18 cellular contexts compared by ENCODE assay signal in genomic region chr7:154474903-154475520, GRCh38.
DNase-seq lines count a peak whose midpoint lies in the region; ATAC-seq and TF ChIP-seq lines count a peak whose summit lies in the region.
"Had no signal": no experiment of that assay in that cellular context is flagged by ENCODE, and none has a peak within 500 bp of the region (broad histone marks: within the 10 kb centered on the region; RNA-seq: fewer than 3 reads in every experiment).

No MANE protein-coding gene starts in this region.

- no peaks in the 10 kb centered on the region for H3K9me2 ChIP-seq in neural cell (ENCODE audit: insufficient read depth, low read length)
- H3K9me2 ChIP-seq: SK-N-SH had no signal

- peak overlapping the region; percentile 39 for H3K9ac ChIP-seq in neural cell (ENCODE audit: low read length)
- H3K9ac ChIP-seq: BLaER1 treated with 17β-estradiol and CSF1 and Interleukin-3, amounts not matched to agents 10 nM and 100 nM; SK-N-SH had no signal

- H2AFZ ChIP-seq in neural cell (ENCODE audit: low read depth, low read length) = no peak overlapping the region

- H3K79me2 ChIP-seq in neural cell (replicated peaks; ENCODE audit: insufficient read depth, low read length) = no peaks in the 10 kb centered on the region

- TF ChIP-seq RAD21 in neural cell (conservative IDR thresholded peaks at IDR 0.05) = peak; percentile 27

- TF ChIP-seq CTCF in brain (conservative IDR thresholded peaks at IDR 0.05) (no peak), neural cell (IDR thresholded peaks at IDR 0.05; ENCODE audit: poor library complexity, severe bottlenecking) (no peak)

- no peaks in the 10 kb centered on the region for H3K27me3 ChIP-seq in neural cell (ENCODE audit: insufficient read depth, low read depth, low read length)
- H3K27me3 ChIP-seq: BLaER1 treated with 17β-estradiol and CSF1 and Interleukin-3, amounts not matched to agents 10 nM and 100 nM had no signal

- H3K36me3 Mint-ChIP-seq in brain = peaks cover 6% of the 10 kb centered on the region

- TF ChIP-seq EP300 in neural cell (conservative IDR thresholded peaks at IDR 0.05; ENCODE audit: poor library complexity, severe bottlenecking) = peak; percentile 61

- H4K20me1 ChIP-seq in neural cell (ENCODE audit: insufficient read depth) = no peaks in the 10 kb centered on the region
- H4K20me1 ChIP-seq: BLaER1 treated with 17β-estradiol and CSF1 and Interleukin-3, amounts not matched to agents 10 nM and 100 nM had no signal

- H3K27me3 Mint-ChIP-seq in brain = no peaks in the 10 kb centered on the region

- peak overlapping the region; percentile 70 for H3K27ac ChIP-seq in neural cell (ENCODE audit: low read length)
- H3K27ac ChIP-seq: BLaER1 treated with 17β-estradiol and CSF1 and Interleukin-3, amounts not matched to agents 10 nM and 100 nM had no signal

- DNase-seq in hippocampal formation (lab: John Stamatoyannopoulos, UW) (no peak), NCI-H510A treated with DMSO at 0.1 percent for 48 hours (lab: John Stamatoyannopoulos, UW) (no peak), medulla oblongata (ENCODE audit: extremely low spot score) (no peak)
- DNase-seq: DMS79, NCI-H1105 treated with DMSO at 0.1 percent for 48 hours, NCI-H187, NCI-H2171 treated with DMSO at 0.1 percent for 48 hours, NCI-H446 treated with DMSO at 0.1 percent for 48 hours, NCI-H774, OCI-M1, SHP77, SK-N-SH had no signal

- no peaks in the 10 kb centered on the region for H3K36me3 ChIP-seq in neural cell (ENCODE audit: insufficient read depth, low read length)
- H3K36me3 ChIP-seq: BLaER1 treated with 17β-estradiol and CSF1 and Interleukin-3, amounts not matched to agents 10 nM and 100 nM had no signal

- no peaks in the 10 kb centered on the region for H3K9me3 ChIP-seq in neural cell (ENCODE audit: low read length)
- H3K9me3 ChIP-seq: BLaER1 treated with 17β-estradiol and CSF1 and Interleukin-3, amounts not matched to agents 10 nM and 100 nM; SK-N-SH had no signal

- ATAC-seq in GM18867 (IDR thresholded peaks at IDR 0.05; ENCODE audit: unreplicated experiment) (peak; percentile 59), HG02798 (IDR thresholded peaks at IDR 0.05; ENCODE audit: poor library complexity, unreplicated experiment) (peak; percentile 69), HG03520 (IDR thresholded peaks at IDR 0.05; ENCODE audit: unreplicated experiment) (no peak)

- peak overlapping the region in 2 of 5 experiments; percentile 22 to 49 for H3K4me3 Mint-ChIP-seq in brain

- H3K4me1 Mint-ChIP-seq in brain = peaks cover 43% of the 10 kb centered on the region

- H3F3A ChIP-seq in neural cell (ENCODE audit: insufficient read depth, low read length, poor library complexity, severe bottlenecking) = no peaks in the 10 kb centered on the region

- peak overlapping the region; percentile 10 for H3K4me2 ChIP-seq in neural cell (ENCODE audit: low read length)
- H3K4me2 ChIP-seq: BLaER1 treated with 17β-estradiol and CSF1 and Interleukin-3, amounts not matched to agents 10 nM and 100 nM; SK-N-SH had no signal

- peak overlapping the region in 3 of 5 experiments; percentile 17 to 95 (median 61) for H3K27ac Mint-ChIP-seq in brain

- H3K4me3 ChIP-seq in neural cell (ENCODE audit: low read length) = peak overlapping the region; percentile 21
- H3K4me3 ChIP-seq: BLaER1 treated with 17β-estradiol and CSF1 and Interleukin-3, amounts not matched to agents 10 nM and 100 nM had no signal

- no peaks in the 10 kb centered on the region for H3K9me3 Mint-ChIP-seq in brain

TF ChIP-seq in neural cell, 6 proteins besides CTCF, POLR2A, EP300 and RAD21:
- TF ChIP-seq TAF1 (IDR thresholded peaks at IDR 0.05; ENCODE audit: low read depth) (no peak), SMC3 (conservative IDR thresholded peaks at IDR 0.05; ENCODE audit: poor library complexity) (no peak), REST (IDR thresholded peaks at IDR 0.05; ENCODE audit: borderline replicate concordance) (peak; percentile 35), POLR2AphosphoS5 (IDR thresholded peaks at IDR 0.05) (peak; percentile 43), MXI1 (conservative IDR thresholded peaks at IDR 0.05; ENCODE audit: poor library complexity, severe bottlenecking) (peak; percentile 44), EZH2 (IDR thresholded peaks at IDR 0.05; ENCODE audit: borderline replicate concordance, insufficient read depth, low read length, poor library complexity, severe bottlenecking) (no peak)
